In the genomic region with DNA sequence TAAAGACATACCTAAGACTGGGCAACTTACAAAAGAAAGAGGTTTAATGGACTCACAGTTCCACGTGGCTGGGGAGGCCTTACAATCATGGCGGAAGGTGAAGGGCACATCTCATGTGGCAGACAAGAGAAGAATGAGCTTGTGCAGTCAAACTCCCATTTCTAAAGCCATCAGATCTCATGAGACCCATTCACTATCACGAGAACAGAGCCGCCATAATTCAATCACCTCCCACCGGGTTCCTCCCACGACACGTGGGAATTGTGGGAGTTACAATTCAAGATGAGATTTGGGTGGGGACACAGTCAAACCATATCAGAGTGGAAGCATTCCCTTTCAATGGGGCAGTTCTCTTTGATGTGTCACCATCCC, we compare ENCODE assay signal across 8 cellular contexts. TPM values are rescaled to one million over a fixed set of nuclear protein-coding genes. Genes with fewer than 3 reads are reported as not detected.
DNase-seq lines count a peak whose midpoint lies in the region; ATAC-seq and TF ChIP-seq lines count a peak whose summit lies in the region.
"Not testable (repeated sequence)": the region's sequence is repeated elsewhere in the genome, so short reads cannot be mapped to it uniquely, and the experiment has no call there.

No MANE protein-coding gene starts in this region.

- not testable (repeated sequence) for H3K9me2 ChIP-seq in OCI-LY7 (ENCODE audit: insufficient read depth, low read length)

- peak overlapping the region; percentile 81 for H3K4me2 ChIP-seq in OCI-LY7 (ENCODE audit: low read length)

- H3K4me1 ChIP-seq in OCI-LY7 (ENCODE audit: insufficient read depth, low read length, poor library complexity, severe bottlenecking) (peaks cover 71% of the 10 kb centered on the region), spleen (peaks cover 21 to 99% (median 80%) of the 10 kb centered on the region in 6 donors)

- H3K79me2 ChIP-seq in OCI-LY7 (ENCODE audit: insufficient read depth, low read depth, low read length), result peaks cover 41% of the 10 kb centered on the region; the same call in 1 of the 2 replicates

- not testable (repeated sequence) for TF ChIP-seq CTCF in CD14-positive monocyte (IDR thresholded peaks at IDR 0.05); OCI-LY7 (conservative IDR thresholded peaks at IDR 0.05; ENCODE audit: low read length); spleen (IDR thresholded peaks at IDR 0.05 in 8 of 11, conservative IDR thresholded peaks at IDR 0.05 in 3 of 11)

- H3K27ac ChIP-seq in OCI-LY7 (ENCODE audit: low read depth, low read length, poor library complexity, severe bottlenecking) (peak overlapping the region; percentile 98), spleen (peak overlapping the region; percentile 58 to 88 (median 75))

- DNase-seq in CD14-positive monocyte (ENCODE audit: low spot score); OCI-LY7 (ENCODE audit: low spot score); activated CD8-positive, alpha-beta memory T cell treated with anti-CD3 and anti-CD28 coated beads, Interleukin-2, amount 10 ng/mL, durations not matched to agents 7 days and 5 days; activated naive CD8-positive, alpha-beta T cell treated with anti-CD3 and anti-CD28 coated beads for 36 hours; immature natural killer cell; spleen: not testable (repeated sequence)

- H3K4me3 ChIP-seq in GM08714 (ENCODE audit: low read length), result peak overlapping the region; percentile 6; the same call in 1 of the 2 replicates
- peak overlapping the region; percentile 55 for H3K4me3 ChIP-seq in OCI-LY7 (ENCODE audit: low read depth, low read length, poor library complexity, severe bottlenecking)
- H3K4me3 ChIP-seq in spleen, result peak overlapping the region in 2 of 8 donors; percentile 2 to 46

- BruUV-seq in OCI-LY7 (replicated peaks; lab: Mats Ljungman, UMichigan), result TSS peak; percentile 82

- H3K36me3 Mint-ChIP-seq in CD14-positive monocyte, result peaks cover 52 to 63% of the 10 kb centered on the region in 2 donors
- H3K36me3 Mint-ChIP-seq in activated CD8-positive, alpha-beta memory T cell treated with anti-CD3 and anti-CD28 coated beads, Interleukin-2, amount 10 ng/mL, durations not matched to agents 7 days and 5 days, result peaks cover 57% of the 10 kb centered on the region
- peaks cover 54% of the 10 kb centered on the region for H3K36me3 Mint-ChIP-seq in activated naive CD8-positive, alpha-beta T cell treated with anti-CD3 and anti-CD28 coated beads for 36 hours
- H3K36me3 Mint-ChIP-seq in immature natural killer cell, result peaks cover 20 to 35% (median 23%) of the 10 kb centered on the region in 3 donors

- intact Hi-C loops in CD14-positive monocyte (cut with micrococcal nuclease) (loop anchor here in 1 of 2 donors (5.0 to 10.0 kb wide), 2 partner anchors 38 to 145 kb away; a partner anchor contains a TSS), OCI-LY7 (cut with micrococcal nuclease; ENCODE audit: unreplicated experiment) (loop anchor here (1.0 to 2.0 kb wide), 7 partner anchors 8 to 151 kb away; a partner anchor contains a TSS)
- intact Hi-C loops in spleen (cut with DNase I; ENCODE audit: low total_unique reads), result not testable (repeated sequence)

- CTCF ChIA-PET in OCI-LY7 (lab: Charles Lee; ENCODE audit: unreplicated experiment), result interaction anchor here (0.7 to 2.5 kb wide), 9 partner anchors 13 to 152 kb away, joined by 3 to 14 read pairs (median 5); a partner anchor contains a TSS
- CTCF ChIA-PET in activated CD8-positive, alpha-beta memory T cell treated with anti-CD3 and anti-CD28 coated beads, Interleukin-2, amount 10 ng/mL, durations not matched to agents 7 days and 5 days (lab: Charles Lee), result interaction anchor here (0.8 to 2.3 kb wide), 7 partner anchors 9 to 151 kb away, joined by 3 to 9 read pairs (median 5); a partner anchor contains a TSS

- H3K9me3 Mint-ChIP-seq in CD14-positive monocyte; activated CD8-positive, alpha-beta memory T cell treated with anti-CD3 and anti-CD28 coated beads, Interleukin-2, amount 10 ng/mL, durations not matched to agents 7 days and 5 days (ENCODE audit: low read depth); activated naive CD8-positive, alpha-beta T cell treated with anti-CD3 and anti-CD28 coated beads for 36 hours; immature natural killer cell: not testable (repeated sequence)

- ATAC-seq in HG03135 (IDR thresholded peaks at IDR 0.05; ENCODE audit: unreplicated experiment), result peak; percentile 4
- not testable (repeated sequence) for ATAC-seq in activated CD8-positive, alpha-beta memory T cell treated with anti-CD3 and anti-CD28 coated beads, Interleukin-2, amount 10 ng/mL, durations not matched to agents 7 days and 5 days

- H3K9me3 ChIP-seq in OCI-LY7 (ENCODE audit: low read length); spleen: not testable (repeated sequence)

- H3K36me3 ChIP-seq in OCI-LY7 (ENCODE audit: insufficient read depth, low read length) (peaks cover 20% of the 10 kb centered on the region), spleen (peaks cover 0 to 50% (median 3%) of the 10 kb centered on the region in 6 donors)

- TF ChIP-seq POLR2A in spleen (IDR thresholded peaks at IDR 0.05), result not testable (repeated sequence)

- H3K27me3 ChIP-seq in spleen (replicated peaks in 1 of 7), result not testable (repeated sequence)

- 72 to 85% (median 81%) methylated on average over 7 of the region's 7 CpGs for WGBS in spleen, 5 donors

- H3K4me3 Mint-ChIP-seq in CD14-positive monocyte; activated CD8-positive, alpha-beta memory T cell treated with anti-CD3 and anti-CD28 coated beads, Interleukin-2, amount 10 ng/mL, durations not matched to agents 7 days and 5 days: not testable (repeated sequence)
- H3K4me3 Mint-ChIP-seq in activated naive CD8-positive, alpha-beta T cell treated with anti-CD3 and anti-CD28 coated beads for 36 hours, result peak overlapping the region; percentile 50
- H3K4me3 Mint-ChIP-seq in immature natural killer cell, result peak overlapping the region; percentile 81 to 90 (median 89)

- H4K20me1 ChIP-seq in OCI-LY7 (ENCODE audit: insufficient read depth, low read length), result not testable (repeated sequence)

- not testable (repeated sequence) for H2AFZ ChIP-seq in OCI-LY7 (ENCODE audit: low read length)

- H3K4me1 Mint-ChIP-seq in CD14-positive monocyte (peaks cover 41% of the 10 kb centered on the region), immature natural killer cell (peaks cover 87 to 90% of the 10 kb centered on the region in 2 donors)
- peaks cover 53% of the 10 kb centered on the region for H3K4me1 Mint-ChIP-seq in activated CD8-positive, alpha-beta memory T cell treated with anti-CD3 and anti-CD28 coated beads, Interleukin-2, amount 10 ng/mL, durations not matched to agents 7 days and 5 days
- H3K4me1 Mint-ChIP-seq in activated naive CD8-positive, alpha-beta T cell treated with anti-CD3 and anti-CD28 coated beads for 36 hours, result peaks cover 70% of the 10 kb centered on the region

- not testable (repeated sequence) for H3K27me3 Mint-ChIP-seq in CD14-positive monocyte (ENCODE audit: low read depth in 3 of 3); activated CD8-positive, alpha-beta memory T cell treated with anti-CD3 and anti-CD28 coated beads, Interleukin-2, amount 10 ng/mL, durations not matched to agents 7 days and 5 days; activated naive CD8-positive, alpha-beta T cell treated with anti-CD3 and anti-CD28 coated beads for 36 hours
- H3K27me3 Mint-ChIP-seq in immature natural killer cell (ENCODE audit: low read depth in 3 of 3), result peaks cover 10 to 18% (median 13%) of the 10 kb centered on the region in 3 donors

- POLR2A ChIA-PET in OCI-LY7 (lab: Charles Lee), result interaction anchor here (0.8 to 4.7 kb wide), 12 partner anchors 8 to 151 kb away, joined by 3 to 45 read pairs (median 10); a partner anchor contains a TSS

- H3K27ac Mint-ChIP-seq in CD14-positive monocyte, result peak overlapping the region in 6 of 7 donors; percentile 9 to 91 (median 79)
- H3K27ac Mint-ChIP-seq in activated CD8-positive, alpha-beta memory T cell treated with anti-CD3 and anti-CD28 coated beads, Interleukin-2, amount 10 ng/mL, durations not matched to agents 7 days and 5 days, result peak overlapping the region; percentile 73
- H3K27ac Mint-ChIP-seq in activated naive CD8-positive, alpha-beta T cell treated with anti-CD3 and anti-CD28 coated beads for 36 hours, result peak overlapping the region; percentile 90
- H3K27ac Mint-ChIP-seq in immature natural killer cell, result peak overlapping the region; percentile 93 to 99 (median 96)

RNA-seq across cellular contexts. Expression of a gene that starts 39.7 kb away (rescaled TPM):
- polyA plus RNA-seq in CD14-positive monocyte (10 to 100 TPM; 30.6 to 54.8 TPM), immature natural killer cell (100 to 1,000 TPM in 1 of 3 donors, 10 to 100 TPM in 2; 54.8 to 307 (median 73.5) TPM), spleen (10 to 100 TPM; 71.1 to 97.8 (median 97.4) TPM)
- 68.3 and 79.5 TPM in 2 replicates for total RNA-seq in OCI-LY7 (2014; rRNA removed; shearing (Covaris generic))
- total RNA-seq in OCI-LY7 (2022) (92.6 and 109 TPM in 2 replicates), spleen (100 to 1,000 TPM; 172 to 246 (median 186) TPM)
- 100 to 1,000 TPM; 140 to 152 TPM for total RNA-seq in activated CD8-positive, alpha-beta memory T cell treated with anti-CD3 and anti-CD28 coated beads, Interleukin-2, amount 10 ng/mL, durations not matched to agents 7 days and 5 days
- total RNA-seq in activated naive CD8-positive, alpha-beta T cell treated with anti-CD3 and anti-CD28 coated beads for 36 hours, result 10 to 100 TPM; 38.7 to 41.8 TPM
